Comparison of ENCODE assay signal across 16 cellular contexts in the genomic region with DNA sequence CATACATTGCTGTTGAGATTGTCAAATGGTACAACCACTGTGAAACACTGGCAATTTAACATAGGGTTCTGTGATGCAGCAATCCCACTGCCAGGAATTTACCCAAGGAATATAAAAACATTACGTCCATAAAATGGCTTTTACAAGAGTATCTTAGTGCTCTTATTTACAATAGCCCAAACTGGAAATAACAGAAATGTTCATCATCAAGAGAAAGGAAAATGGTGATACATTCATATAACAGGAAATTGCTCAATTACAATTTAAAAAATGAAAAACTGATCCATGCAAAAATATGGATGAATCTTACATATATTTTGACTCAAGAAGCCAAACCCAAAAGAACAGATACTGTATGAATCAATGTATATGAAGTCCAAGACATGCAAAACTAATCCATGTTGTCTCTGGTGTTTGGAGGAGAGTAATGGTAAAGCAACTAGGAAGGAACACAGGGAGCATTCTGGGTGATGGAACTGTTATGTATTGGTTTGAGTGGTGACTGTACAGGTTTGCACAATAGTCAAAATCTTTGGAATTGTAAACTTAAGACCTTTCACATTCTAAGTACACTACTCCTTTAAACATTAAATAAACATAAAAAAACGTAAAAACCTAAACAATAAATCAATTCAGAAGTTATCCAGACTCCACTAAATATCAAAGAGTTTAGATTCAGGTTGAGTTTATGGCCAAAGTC.
"Had no signal": no experiment of that assay in that cellular context is flagged by ENCODE, and none has a peak within 500 bp of the region (broad histone marks: within the 10 kb centered on the region; RNA-seq: fewer than 3 reads in every experiment).

No MANE protein-coding gene starts in this region.

- H3K4me3 Mint-ChIP-seq: activated CD8-positive, alpha-beta T cell treated with anti-CD3 and anti-CD28 coated beads, Interleukin-2, amount 10 ng/mL, durations not matched to agents 7 days and 5 days; activated naive CD8-positive, alpha-beta T cell treated with anti-CD3 and anti-CD28 coated beads, Interleukin-2, amount 50 U/mL, for 24 hours; WTC11 had no signal

- H3K27ac Mint-ChIP-seq: activated CD8-positive, alpha-beta T cell treated with anti-CD3 and anti-CD28 coated beads, Interleukin-2, amount 10 ng/mL, durations not matched to agents 7 days and 5 days; activated naive CD8-positive, alpha-beta T cell treated with anti-CD3 and anti-CD28 coated beads, Interleukin-2, amount 50 U/mL, for 24 hours; WTC11 had no signal

- H3K27me3 ChIP-seq: gastrocnemius medialis, heart right ventricle, ovary, tibial artery had no signal

- H3K36me3 ChIP-seq: gastrocnemius medialis, heart right ventricle, left ventricle myocardium inferior, ovary, tibial artery had no signal

- ATAC-seq: activated CD8-positive, alpha-beta T cell treated with anti-CD3 and anti-CD28 coated beads, Interleukin-2, amount 10 ng/mL, durations not matched to agents 7 days and 5 days; activated naive CD8-positive, alpha-beta T cell treated with anti-CD3 and anti-CD28 coated beads, Interleukin-2, amount 50 U/mL, for 24 hours; gastrocnemius medialis; heart right ventricle; WTC11 had no signal

- H3K9me3 ChIP-seq: gastrocnemius medialis, ovary had no signal

- H3K27me3 Mint-ChIP-seq: activated naive CD8-positive, alpha-beta T cell treated with anti-CD3 and anti-CD28 coated beads, Interleukin-2, amount 50 U/mL, for 24 hours had no signal

- H3K27ac ChIP-seq: coronary artery, gastrocnemius medialis, heart right ventricle, left ventricle myocardium inferior, ovary, SK-N-MC, skin epidermis, tibial artery had no signal

- H3K4me1 Mint-ChIP-seq: activated naive CD8-positive, alpha-beta T cell treated with anti-CD3 and anti-CD28 coated beads, Interleukin-2, amount 50 U/mL, for 24 hours; WTC11 had no signal

- FAIRE-seq: keratinocyte had no signal

- H3K4me3 ChIP-seq: coronary artery, gastrocnemius medialis, heart right ventricle, left ventricle myocardium inferior, ovary, SK-N-MC, skin epidermis, tibial artery had no signal

- DNase-seq: activated CD4-positive, alpha-beta T cell treated with anti-CD3 and anti-CD28 coated beads for 48 hours; activated CD8-positive, alpha-beta T cell treated with anti-CD3 and anti-CD28 coated beads, Interleukin-2, amount 10 ng/mL, durations not matched to agents 7 days and 5 days; activated naive CD4-positive, alpha-beta T cell treated with Interleukin-2 at 50 U/mL for 16 hours; activated naive CD8-positive, alpha-beta T cell treated with anti-CD3 and anti-CD28 coated beads, Interleukin-2, amount 50 U/mL, for 24 hours; caudate nucleus; effector memory CD4-positive, alpha-beta T cell; gastrocnemius medialis; heart right ventricle; left ventricle myocardium inferior; ovary; tibial artery had no signal

- H3K4me1 ChIP-seq: gastrocnemius medialis, left ventricle myocardium inferior had no signal
